Comparison of ENCODE assay signal across 1 cellular context in genomic region chr1:204266504-204267034, GRCh38.
TF ChIP-seq lines count a peak whose summit lies in the region.

No MANE protein-coding gene starts in this region.

TF ChIP-seq in HepG2, 621 proteins besides CTCF, POLR2A, EP300 and RAD21 (continued from another document and continues in another):
- no peak for TF ChIP-seq PRDM10 (CRISPR knock-in tag; IDR thresholded peaks at IDR 0.05; ENCODE audit: low read depth)
- TF ChIP-seq USF2 (IDR thresholded peaks at IDR 0.05; ENCODE audit: low read depth, low read length): no peak
- no peak for TF ChIP-seq USF2 (CRISPR knock-in tag; IDR thresholded peaks at IDR 0.05; ENCODE audit: borderline replicate concordance)
- TF ChIP-seq ZNF350 (CRISPR knock-in tag; IDR thresholded peaks at IDR 0.05; ENCODE audit: borderline replicate concordance, low read depth): peak; percentile 46; the same call in 1 of the 2 replicates
- TF ChIP-seq AHR (CRISPR knock-in tag; IDR thresholded peaks at IDR 0.05): no peak
- TF ChIP-seq NFE2L1 (CRISPR knock-in tag; IDR thresholded peaks at IDR 0.05; ENCODE audit: borderline replicate concordance): no peak
- TF ChIP-seq ZNF30 (CRISPR knock-in tag; IDR thresholded peaks at IDR 0.05): no peak
- no peak; the same call in 1 of the 2 replicates for TF ChIP-seq ZNF768 (CRISPR knock-in tag; IDR thresholded peaks at IDR 0.05)
- TF ChIP-seq CREB3 (CRISPR knock-in tag; IDR thresholded peaks at IDR 0.05): no peak
- TF ChIP-seq ATF7 (IDR thresholded peaks at IDR 0.05): no peak
- no peak for TF ChIP-seq ATF7 (CRISPR knock-in tag; IDR thresholded peaks at IDR 0.05)
- no peak for TF ChIP-seq CREBL2 (CRISPR knock-in tag; IDR thresholded peaks at IDR 0.05; ENCODE audit: borderline replicate concordance)
- TF ChIP-seq ZNF766 (CRISPR knock-in tag; IDR thresholded peaks at IDR 0.05; ENCODE audit: borderline replicate concordance): no peak; the same call in 1 of the 2 replicates
- no peak for TF ChIP-seq ZNF318 (CRISPR knock-in tag; IDR thresholded peaks at IDR 0.05)
- no peak for TF ChIP-seq ZNF570 (CRISPR knock-in tag; IDR thresholded peaks at IDR 0.05; ENCODE audit: borderline replicate concordance)
- no peak for TF ChIP-seq SNAPC5 (CRISPR knock-in tag; IDR thresholded peaks at IDR 0.05; ENCODE audit: borderline replicate concordance)
- TF ChIP-seq KLF6 (CRISPR knock-in tag; IDR thresholded peaks at IDR 0.05): no peak
- TF ChIP-seq NR2F2 (IDR thresholded peaks at IDR 0.05; ENCODE audit: borderline replicate concordance, low read depth): no peak
- TF ChIP-seq HOXA3 (CRISPR knock-in tag; IDR thresholded peaks at IDR 0.05): no peak; the same call in 1 of the 2 replicates
- TF ChIP-seq XBP1 (CRISPR knock-in tag; IDR thresholded peaks at IDR 0.05): no peak
- peak; percentile 76 for TF ChIP-seq DMAP1 (CRISPR knock-in tag; IDR thresholded peaks at IDR 0.05)
- no peak for TF ChIP-seq NFYB (CRISPR knock-in tag; IDR thresholded peaks at IDR 0.05)
- TF ChIP-seq ATRX (CRISPR knock-in tag; IDR thresholded peaks at IDR 0.05; ENCODE audit: borderline replicate concordance): no peak
- 0 out of 2 replicates have a peak, but pooled peaks have one; percentile 31 for TF ChIP-seq HBP1 (CRISPR knock-in tag; IDR thresholded peaks at IDR 0.05; ENCODE audit: low read depth)
- TF ChIP-seq ZNF12 (CRISPR knock-in tag; IDR thresholded peaks at IDR 0.05): peak; percentile 20; the same call in 1 of the 2 replicates
- TF ChIP-seq E2F1 (CRISPR knock-in tag; IDR thresholded peaks at IDR 0.05): no peak
- TF ChIP-seq FOXK2 (IDR thresholded peaks at IDR 0.05): peak; percentile 13; the same call in 1 of the 2 replicates
- no peak for TF ChIP-seq REXO4 (CRISPR knock-in tag; IDR thresholded peaks at IDR 0.05; ENCODE audit: borderline replicate concordance)
- no peak for TF ChIP-seq ZBTB49 (CRISPR knock-in tag; IDR thresholded peaks at IDR 0.05; ENCODE audit: borderline replicate concordance)
- TF ChIP-seq NR3C1 (CRISPR knock-in tag; IDR thresholded peaks at IDR 0.05): no peak
- TF ChIP-seq TBX3 (IDR thresholded peaks at IDR 0.05; ENCODE audit: borderline replicate concordance): no peak
- TF ChIP-seq KDM1A (CRISPR knock-in tag; IDR thresholded peaks at IDR 0.05): no peak
- no peak; the same call in 1 of the 2 replicates for TF ChIP-seq SPEN (CRISPR knock-in tag; IDR thresholded peaks at IDR 0.05; ENCODE audit: low read depth)
- 0 out of 2 replicates have a peak, but pooled peaks have one; percentile 58 for TF ChIP-seq ZNF788 (CRISPR knock-in tag; IDR thresholded peaks at IDR 0.05; ENCODE audit: borderline replicate concordance)
- TF ChIP-seq GZF1 (CRISPR knock-in tag; IDR thresholded peaks at IDR 0.05): no peak
- no peak for TF ChIP-seq NKX3-1 (CRISPR knock-in tag; IDR thresholded peaks at IDR 0.05)
- no peak for TF ChIP-seq ZNF430 (CRISPR knock-in tag; IDR thresholded peaks at IDR 0.05)
